ENCODE assay signal across 8 cellular contexts in genomic region chr3:109275702-109276293, GRCh38. TPM values are rescaled to one million over a fixed set of nuclear protein-coding genes. Genes with fewer than 3 reads are reported as not detected.
A peak's percentile ranks its signal among the peaks of the same experiment; 100 is the strongest.
DNase-seq lines count a peak whose midpoint lies in the region; ATAC-seq, FAIRE-seq and TF ChIP-seq lines count a peak whose summit lies in the region.

No MANE protein-coding gene starts in this region.

- no peak overlapping the region for H3K4me3 ChIP-seq in left ventricle myocardium inferior
- no peak overlapping the region for H3K4me3 ChIP-seq in OCI-LY1 (ENCODE audit: low read depth, low read length, poor library complexity, severe bottlenecking)
- H3K4me3 ChIP-seq in neuronal stem cell (ENCODE audit: low read length in 2 of 2), result no peak overlapping the region
- H3K4me3 ChIP-seq in CD8-positive, alpha-beta memory T cell (ENCODE audit: low read length), result no peak overlapping the region

- H3K27me3 ChIP-seq in left ventricle myocardium inferior (ENCODE audit: low read depth) (no peaks in the 10 kb centered on the region), OCI-LY1 (ENCODE audit: insufficient read depth, low read length) (no peaks in the 10 kb centered on the region), neuronal stem cell (ENCODE audit: control insufficient read depth in 3 of 3, insufficient read depth in 3 of 3, low read depth in 1 of 3, low read length in 3 of 3) (no peaks in the 10 kb centered on the region)
- no peaks in the 10 kb centered on the region for H3K27me3 ChIP-seq in CD8-positive, alpha-beta memory T cell (ENCODE audit: insufficient read depth, low read length, poor library complexity, severe bottlenecking)

- FAIRE-seq in endometrium (lab: Jason Lieb, UNC), result peak; percentile 61

- H3K36me3 Mint-ChIP-seq in CD8-positive, alpha-beta memory T cell, result no peaks in the 10 kb centered on the region

- no peaks in the 10 kb centered on the region for H3K9me3 Mint-ChIP-seq in CD8-positive, alpha-beta memory T cell

- no peak for ATAC-seq in Right ventricle myocardium inferior

- H2BK12ac ChIP-seq in neuronal stem cell (ENCODE audit: low read length), result no peak overlapping the region

- no peaks in the 10 kb centered on the region for H3K79me2 ChIP-seq in OCI-LY1 (ENCODE audit: insufficient read depth, low read length)

- no peak overlapping the region for H2BK120ac ChIP-seq in neuronal stem cell (ENCODE audit: low read depth, low read length)

- no peak overlapping the region for H2BK5ac ChIP-seq in neuronal stem cell (ENCODE audit: low read length)

- peak overlapping the region in 1 of 8 donors; percentile 19 for H3K27ac Mint-ChIP-seq in CD8-positive, alpha-beta memory T cell

- intact Hi-C loops in left ventricle myocardium inferior (cut with micrococcal nuclease), result no loop called here
- intact Hi-C loops in Right ventricle myocardium inferior (cut with DNase I), result no loop called here

- H3K36me3 ChIP-seq in left ventricle myocardium inferior (no peaks in the 10 kb centered on the region), OCI-LY1 (ENCODE audit: insufficient read depth, low read length) (no peaks in the 10 kb centered on the region), neuronal stem cell (replicated peaks in 1 of 2; ENCODE audit: control insufficient read depth in 2 of 2, insufficient read depth in 2 of 2, low read length in 2 of 2) (no peaks in the 10 kb centered on the region)
- H3K36me3 ChIP-seq in CD8-positive, alpha-beta memory T cell (ENCODE audit: insufficient read depth, low read length), result no peaks in the 10 kb centered on the region

- H3K4me2 ChIP-seq in OCI-LY1 (ENCODE audit: low read length) (no peak overlapping the region), neuronal stem cell (ENCODE audit: insufficient read depth, low read length, poor library complexity, severe bottlenecking) (no peak overlapping the region)

- no peaks in the 10 kb centered on the region for H3K9me2 ChIP-seq in OCI-LY1 (ENCODE audit: low read depth, low read length)

- H4K20me1 ChIP-seq in OCI-LY1 (ENCODE audit: insufficient read depth, low read length), result no peaks in the 10 kb centered on the region

- H2AK5ac ChIP-seq in neuronal stem cell (ENCODE audit: low read depth, low read length), result no peak overlapping the region

- no peaks in the 10 kb centered on the region for H3F3A ChIP-seq in OCI-LY1 (ENCODE audit: insufficient read depth, low read length)

- TF ChIP-seq CTCF in left ventricle myocardium inferior (IDR thresholded peaks at IDR 0.05; ENCODE audit: borderline replicate concordance) (peak; percentile 53), OCI-LY1 (IDR thresholded peaks at IDR 0.05; ENCODE audit: low read length) (peak; percentile 57)

- H3K4me3 Mint-ChIP-seq in CD8-positive, alpha-beta memory T cell, result no peak overlapping the region

- H2AFZ ChIP-seq in OCI-LY1 (ENCODE audit: low read length), result no peak overlapping the region
- H2AFZ ChIP-seq in neuronal stem cell (ENCODE audit: low read length), result peak overlapping the region; percentile 63

- WGBS in neuronal stem cell (ENCODE audit: extremely low coverage in 2 of 2, insufficient read length in 2 of 2, insufficient replicate concordance in 1 of 2), 2 donors, result no CpG with 5 or more reads among the region's 9 CpGs

- no peak overlapping the region for H3K4ac ChIP-seq in neuronal stem cell (ENCODE audit: low read length)

- CTCF ChIA-PET in CD8-positive, alpha-beta memory T cell (lab: Charles Lee), result no interaction called here

- no peaks in the 10 kb centered on the region for H3K79me1 ChIP-seq in neuronal stem cell (ENCODE audit: low read depth, low read length)

- POLR2A ChIA-PET in CD8-positive, alpha-beta memory T cell (lab: Charles Lee), result no interaction called here

- H3K9ac ChIP-seq in OCI-LY1 (ENCODE audit: low read length), result no peak overlapping the region
- H3K9ac ChIP-seq in neuronal stem cell (ENCODE audit: low read depth, low read length, poor library complexity), result no peak overlapping the region

- no peak overlapping the region for H4K91ac ChIP-seq in neuronal stem cell (ENCODE audit: low read depth, low read length, poor library complexity)

- DNase-seq in left ventricle myocardium inferior (no peak), Right ventricle myocardium inferior (ENCODE audit: missing footprints) (no peak), neuronal stem cell (ENCODE audit: low spot score) (peak; percentile 56), GF-D8 (lab: John Stamatoyannopoulos, UW) (no peak), NCI-H2227 (lab: John Stamatoyannopoulos, UW; ENCODE audit: unreplicated experiment) (no peak)
- no peak for DNase-seq in CD8-positive, alpha-beta memory T cell

- H3K23ac ChIP-seq in neuronal stem cell (ENCODE audit: low read depth, low read length, poor library complexity), result no peak overlapping the region

- no peak overlapping the region for H3K18ac ChIP-seq in neuronal stem cell (ENCODE audit: low read length)

- no peaks in the 10 kb centered on the region for H3K4me1 Mint-ChIP-seq in CD8-positive, alpha-beta memory T cell

- H3K27ac ChIP-seq in left ventricle myocardium inferior (replicated peaks) (no peak overlapping the region), OCI-LY1 (ENCODE audit: low read depth, low read length, poor library complexity, severe bottlenecking) (no peak overlapping the region), neuronal stem cell (replicated peaks; ENCODE audit: low read length) (no peak overlapping the region)
- H3K27ac ChIP-seq in CD8-positive, alpha-beta memory T cell (ENCODE audit: low read depth, low read length), result no peak overlapping the region

- H4K8ac ChIP-seq in neuronal stem cell (ENCODE audit: low read depth, low read length), result no peak overlapping the region

- H3K4me1 ChIP-seq in left ventricle myocardium inferior (no peaks in the 10 kb centered on the region), OCI-LY1 (ENCODE audit: insufficient read depth, low read length, severe bottlenecking) (no peaks in the 10 kb centered on the region), neuronal stem cell (ENCODE audit: control insufficient read depth in 2 of 2, insufficient read depth in 1 of 2, low read depth in 1 of 2, low read length in 2 of 2) (no peaks in the 10 kb centered on the region)
- H3K4me1 ChIP-seq in CD8-positive, alpha-beta memory T cell (ENCODE audit: insufficient read depth, low read length), result no peaks in the 10 kb centered on the region

- H3K27me3 Mint-ChIP-seq in CD8-positive, alpha-beta memory T cell, result peaks cover 3 to 8% of the 10 kb centered on the region in 2 donors

- no peak overlapping the region for H2BK15ac ChIP-seq in neuronal stem cell (ENCODE audit: low read length)

- H3K14ac ChIP-seq in neuronal stem cell (ENCODE audit: low read length), result no peak overlapping the region

- H3K9me3 ChIP-seq in left ventricle myocardium inferior (replicated peaks) (no peaks in the 10 kb centered on the region), OCI-LY1 (ENCODE audit: low read length) (no peaks in the 10 kb centered on the region), neuronal stem cell (replicated peaks in 1 of 2; ENCODE audit: control insufficient read depth in 2 of 2, insufficient read depth in 1 of 2, low read depth in 1 of 2, low read length in 2 of 2) (no peaks in the 10 kb centered on the region)
- H3K9me3 ChIP-seq in CD8-positive, alpha-beta memory T cell (ENCODE audit: low read length), result no peaks in the 10 kb centered on the region

RNA-seq across cellular contexts. Expression of gene DPPA2, which starts 40.5 kb away (rescaled TPM):
- total RNA-seq in left ventricle myocardium inferior (not detected), Right ventricle myocardium inferior (not detected)
- polyA plus RNA-seq in neuronal stem cell (2013, experiment 1 of 2), result 2.6 TPM
- polyA plus RNA-seq in neuronal stem cell (2013, experiment 2 of 2), result 2.6 TPM
- total RNA-seq in CD8-positive, alpha-beta memory T cell, result not detected
- polyA plus RNA-seq in CD8-positive, alpha-beta memory T cell, result not detected
